ENCODE assay signal across 8 cellular contexts in the genomic region with DNA sequence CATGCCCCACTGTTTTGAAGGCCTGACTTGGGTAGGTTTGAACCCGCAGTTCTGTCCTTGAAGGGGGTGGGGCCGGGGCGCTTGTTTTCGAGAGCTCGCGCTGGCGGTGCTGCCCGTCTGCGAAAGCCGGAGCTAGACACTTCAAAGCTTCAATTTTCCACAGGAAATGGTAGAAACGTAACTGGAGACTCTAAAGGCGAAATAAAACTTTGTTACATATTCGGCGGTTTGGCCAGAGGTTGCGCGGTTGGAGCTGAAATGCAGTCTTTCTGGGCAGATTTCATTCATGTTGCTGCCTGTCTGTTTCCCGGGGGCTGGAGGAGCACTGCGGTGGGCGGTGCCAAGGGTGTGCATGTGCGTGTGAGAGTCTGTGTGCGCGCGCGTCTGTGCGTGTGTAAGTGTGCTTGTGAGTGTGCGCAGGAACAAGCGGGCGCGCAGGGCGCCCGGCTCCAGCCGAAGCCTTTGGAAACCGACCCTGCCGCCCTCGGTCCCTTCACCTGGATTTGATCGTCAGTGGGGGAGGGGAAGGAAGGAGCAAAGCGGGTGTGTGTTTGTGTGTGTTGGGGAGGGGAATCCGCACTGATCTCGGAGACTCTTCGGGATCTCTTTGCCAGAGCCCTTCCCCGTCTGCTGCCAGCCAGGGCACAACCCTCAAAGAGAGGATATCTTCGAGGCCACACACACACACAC.
DNase-seq lines count a peak whose midpoint lies in the region; ATAC-seq and TF ChIP-seq lines count a peak whose summit lies in the region.

No MANE protein-coding gene starts in this region.

- CTCF ChIA-PET in A673 (lab: Charles Lee): interaction anchor here (0.7 to 1.3 kb wide), 2 partner anchors 77 to 81 kb away, joined by 3 read pairs; no protein-coding TSS in a partner anchor

- peak overlapping the region; percentile 41 for H2AK5ac ChIP-seq in neuronal stem cell (ENCODE audit: low read depth, low read length)

- intact Hi-C loops in A673 (cut with micrococcal nuclease; ENCODE audit: unreplicated experiment): loop anchor here (5.0 kb wide), 1 partner anchor 51 kb away; no protein-coding TSS in a partner anchor

- peak; percentile 77 for DNase-seq in A673 (ENCODE audit: low spot score)
- peak; percentile 60 for DNase-seq in MV-4-11 (lab: John Stamatoyannopoulos, UW)
- peak; percentile 85 for DNase-seq in activated CD8-positive, alpha-beta memory T cell treated with anti-CD3 and anti-CD28 coated beads, Interleukin-2, amount 50 U/mL, for 1 hour (ENCODE audit: extremely low read depth)
- DNase-seq in epithelial cell of proximal tubule (ENCODE audit: low read depth): no peak
- DNase-seq in neuronal stem cell (ENCODE audit: low spot score): no peak
- DNase-seq in type B pancreatic cell (ENCODE audit: extremely low spot score, unreplicated experiment): peak; percentile 74
- DNase-seq in mesenteric fat pad (ENCODE audit: low spot score): no peak

- H4K91ac ChIP-seq in neuronal stem cell (ENCODE audit: low read depth, low read length, poor library complexity): no peak overlapping the region

- BruUV-seq in A673 (replicated peaks; lab: Mats Ljungman, UMichigan): no TSS peak

- H3K27me3 ChIP-seq in A673 (replicated peaks; ENCODE audit: insufficient read depth, low read depth, low read length, poor library complexity) (peaks cover 20% of the 10 kb centered on the region), neuronal stem cell (ENCODE audit: control insufficient read depth in 3 of 3, insufficient read depth in 3 of 3, low read depth in 1 of 3, low read length in 3 of 3) (peaks cover 4 to 35% (median 11%) of the 10 kb centered on the region in 3 experiments)

- ATAC-seq in GM21576 (IDR thresholded peaks at IDR 0.05; ENCODE audit: unreplicated experiment): no peak

- H3K4me3 ChIP-seq in A673 (ENCODE audit: low read depth, low read length, poor library complexity, severe bottlenecking) (peak overlapping the region; percentile 61), epithelial cell of proximal tubule (ENCODE audit: low read depth, low read length) (peak overlapping the region; percentile 68), neuronal stem cell (ENCODE audit: low read length in 2 of 2) (peak overlapping the region; percentile 59 to 84)

- H3K4me2 ChIP-seq in neuronal stem cell (ENCODE audit: insufficient read depth, low read length, poor library complexity, severe bottlenecking): peak overlapping the region; percentile 99

- no peak overlapping the region for H3K4ac ChIP-seq in neuronal stem cell (ENCODE audit: low read length)

- H3K14ac ChIP-seq in neuronal stem cell (ENCODE audit: low read length): no peak overlapping the region

- no peaks in the 10 kb centered on the region for H3K9me3 ChIP-seq in A673 (ENCODE audit: low read depth, low read length, poor library complexity, severe bottlenecking)
- peaks cover 0 to 2% of the 10 kb centered on the region in 2 donors for H3K9me3 ChIP-seq in neuronal stem cell (replicated peaks in 1 of 2; ENCODE audit: control insufficient read depth in 2 of 2, insufficient read depth in 1 of 2, low read depth in 1 of 2, low read length in 2 of 2)

- no peaks in the 10 kb centered on the region for H3K36me3 Mint-ChIP-seq in type B pancreatic cell

- peak overlapping the region; percentile 41 for H2BK5ac ChIP-seq in neuronal stem cell (ENCODE audit: low read length)

- H3K4me1 ChIP-seq in A673 (ENCODE audit: insufficient read depth, low read length, poor library complexity, severe bottlenecking) (peaks cover 14% of the 10 kb centered on the region), neuronal stem cell (ENCODE audit: control insufficient read depth in 2 of 2, insufficient read depth in 1 of 2, low read depth in 1 of 2, low read length in 2 of 2) (peaks cover 4 to 7% of the 10 kb centered on the region in 2 donors)

- H3K4me1 Mint-ChIP-seq in type B pancreatic cell (ENCODE audit: unreplicated experiment): peaks cover 18% of the 10 kb centered on the region

- peak overlapping the region; percentile 55 for H2BK120ac ChIP-seq in neuronal stem cell (ENCODE audit: low read depth, low read length)

- H3K9me3 Mint-ChIP-seq in type B pancreatic cell: no peaks in the 10 kb centered on the region

- H4K8ac ChIP-seq in neuronal stem cell (ENCODE audit: low read depth, low read length): no peak overlapping the region

- peak overlapping the region; percentile 80 for H3K9ac ChIP-seq in neuronal stem cell (ENCODE audit: low read depth, low read length, poor library complexity)

- WGBS in neuronal stem cell (ENCODE audit: extremely low coverage in 2 of 2, insufficient read length in 2 of 2, insufficient replicate concordance in 1 of 2), 2 donors: no CpG with 5 or more reads among the region's 42 CpGs

- H3K18ac ChIP-seq in neuronal stem cell (ENCODE audit: low read length): peak overlapping the region; percentile 84

- H3K27ac Mint-ChIP-seq in type B pancreatic cell: peak overlapping the region; percentile 55

- H2BK12ac ChIP-seq in neuronal stem cell (ENCODE audit: low read length): no peak overlapping the region

- H3K79me1 ChIP-seq in neuronal stem cell (ENCODE audit: low read depth, low read length): peaks cover 12% of the 10 kb centered on the region

- H3K27me3 Mint-ChIP-seq in type B pancreatic cell: peaks cover 55% of the 10 kb centered on the region

- H3K23ac ChIP-seq in neuronal stem cell (ENCODE audit: low read depth, low read length, poor library complexity): peak overlapping the region; percentile 14

- POLR2A ChIA-PET in A673 (lab: Charles Lee; ENCODE audit: low non-redundant PET): interaction anchor here (0.7 kb wide), 1 partner anchor 293 kb away, joined by 3 read pairs; no protein-coding TSS in a partner anchor

- H2BK15ac ChIP-seq in neuronal stem cell (ENCODE audit: low read length): peak overlapping the region; percentile 54

- peak overlapping the region; percentile 92 for H2AFZ ChIP-seq in neuronal stem cell (ENCODE audit: low read length)

- TF ChIP-seq CTCF in A673 (conservative IDR thresholded peaks at IDR 0.05; ENCODE audit: low read depth, low read length): no peak
- no peak for TF ChIP-seq CTCF in epithelial cell of proximal tubule (conservative IDR thresholded peaks at IDR 0.05; ENCODE audit: low read depth, low read length)
- no peak for TF ChIP-seq CTCF in type B pancreatic cell (conservative IDR thresholded peaks at IDR 0.05)

- H3K36me3 ChIP-seq in A673 (ENCODE audit: insufficient read depth, low read length, poor library complexity, severe bottlenecking) (no peaks in the 10 kb centered on the region), neuronal stem cell (replicated peaks in 1 of 2; ENCODE audit: control insufficient read depth in 2 of 2, insufficient read depth in 2 of 2, low read length in 2 of 2) (no peaks in the 10 kb centered on the region)

- peak overlapping the region; percentile 95 for H3K4me3 Mint-ChIP-seq in type B pancreatic cell

- H3K27ac ChIP-seq in A673 (ENCODE audit: low read depth, low read length, poor library complexity, severe bottlenecking) (no peak overlapping the region), neuronal stem cell (replicated peaks; ENCODE audit: low read length) (no peak overlapping the region)

Comparison
In these comparisons a context has a peak if more than half of its experiments do, and no peak if none do; other contexts are left out.
1. DNase-seq: peak in A673 (single experiment), MV-4-11 (single experiment), activated CD8-positive, alpha-beta memory T cell treated with anti-CD3 and anti-CD28 coated beads, Interleukin-2, amount 50 U/mL, for 1 hour (single experiment) and type B pancreatic cell (single experiment); none in epithelial cell of proximal tubule (single experiment), neuronal stem cell (single experiment) and mesenteric fat pad (single experiment).
2. Peak in every context shown above with its lines, with median percentiles within 50 percentile points of each other: H3K4me3 ChIP-seq.